Comparison of ENCODE assay signal across 14 cellular contexts in genomic region chr2:45891719-45892118, GRCh38.
DNase-seq lines count a peak whose midpoint lies in the region; ATAC-seq and TF ChIP-seq lines count a peak whose summit lies in the region.
"Had no signal": no experiment of that assay in that cellular context is flagged by ENCODE, and none has a peak within 500 bp of the region (broad histone marks: within the 10 kb centered on the region; RNA-seq: fewer than 3 reads in every experiment).

No MANE protein-coding gene starts in this region.

- H3K4me3 Mint-ChIP-seq in activated naive CD8-positive, alpha-beta T cell treated with anti-CD3 and anti-CD28 coated beads, Interleukin-2, amount 10 ng/mL, durations not matched to agents 7 days and 5 days: peak overlapping the region; percentile 1
- no peak overlapping the region for H3K4me3 Mint-ChIP-seq in activated naive CD8-positive, alpha-beta T cell treated with anti-CD3 and anti-CD28 coated beads for 36 hours

- H3K27ac Mint-ChIP-seq in activated naive CD8-positive, alpha-beta T cell treated with anti-CD3 and anti-CD28 coated beads, Interleukin-2, amount 10 ng/mL, durations not matched to agents 7 days and 5 days: peak overlapping the region; percentile 1
- H3K27ac Mint-ChIP-seq in activated naive CD8-positive, alpha-beta T cell treated with anti-CD3 and anti-CD28 coated beads for 36 hours: no peak overlapping the region

- 78% methylated on average over 5 of the region's 5 CpGs for WGBS in esophagus muscularis mucosa

- peak overlapping the region in 3 of 4 donors; percentile 1 to 39 (median 28) for H3K27ac ChIP-seq in esophagus muscularis mucosa (replicated peaks in 1 of 4)
- H3K27ac ChIP-seq: uterus had no signal

- no peak overlapping the region for H3K4me3 ChIP-seq in esophagus muscularis mucosa
- H3K4me3 ChIP-seq: esophagus squamous epithelium, uterus had no signal

- POLR2A ChIA-PET in activated naive CD8-positive, alpha-beta T cell treated with anti-CD3 and anti-CD28 coated beads, Interleukin-2, amount 10 ng/mL, durations not matched to agents 7 days and 5 days (lab: Charles Lee): no interaction called here

- no peak for TF ChIP-seq EP300 in esophagus muscularis mucosa (IDR thresholded peaks at IDR 0.05)

- ATAC-seq in activated naive CD8-positive, alpha-beta T cell treated with anti-CD3 and anti-CD28 coated beads, Interleukin-2, amount 10 ng/mL, durations not matched to agents 7 days and 5 days (ENCODE audit: low read depth): no peak

- peaks cover 39% of the 10 kb centered on the region for H3K4me1 Mint-ChIP-seq in activated naive CD8-positive, alpha-beta T cell treated with anti-CD3 and anti-CD28 coated beads, Interleukin-2, amount 10 ng/mL, durations not matched to agents 7 days and 5 days
- H3K4me1 Mint-ChIP-seq in activated naive CD8-positive, alpha-beta T cell treated with anti-CD3 and anti-CD28 coated beads for 36 hours: peaks cover 34% of the 10 kb centered on the region

- no peak for TF ChIP-seq CTCF in esophagus muscularis mucosa (IDR thresholded peaks at IDR 0.05)

- H3K9me3 ChIP-seq in esophagus muscularis mucosa: no peaks in the 10 kb centered on the region
- H3K9me3 ChIP-seq: esophagus squamous epithelium, uterus had no signal

- no peak for DNase-seq in activated naive CD8-positive, alpha-beta T cell treated with anti-CD3 and anti-CD28 coated beads, Interleukin-2, amount 10 ng/mL, durations not matched to agents 7 days and 5 days
- DNase-seq in activated naive CD8-positive, alpha-beta T cell treated with anti-CD3 and anti-CD28 coated beads for 36 hours: no peak
- DNase-seq in NCI-H2196 treated with DMSO at 0.1 percent for 48 hours (lab: John Stamatoyannopoulos, UW; ENCODE audit: unreplicated experiment) (peak; percentile 53), esophagus muscularis mucosa (ENCODE audit: extremely low spot score) (no peak), middle frontal gyrus (ENCODE audit: extremely low spot score, low spot score) (no peak), glomerular visceral epithelial cell (ENCODE audit: extremely low spot score) (no peak), NCI-H1694 treated with DMSO at 0.1 percent for 48 hours (lab: John Stamatoyannopoulos, UW) (no peak), germinal center (ENCODE audit: low spot score) (no peak)
- DNase-seq: activated gamma-delta T cell; esophagus squamous epithelium; HCEC 1CT; stimulated activated CD4-positive, alpha-beta T cell treated with anti-CD3 and anti-CD28 coated beads, Interleukin-15, amount 100 ng/mL, for 24 hours; T-helper 2 cell; uterus had no signal

- TF ChIP-seq POLR2A in esophagus muscularis mucosa (IDR thresholded peaks at IDR 0.05; ENCODE audit: low read depth): no peak

- H3K36me3 Mint-ChIP-seq in activated naive CD8-positive, alpha-beta T cell treated with anti-CD3 and anti-CD28 coated beads, Interleukin-2, amount 10 ng/mL, durations not matched to agents 7 days and 5 days: no peaks in the 10 kb centered on the region
- H3K36me3 Mint-ChIP-seq in activated naive CD8-positive, alpha-beta T cell treated with anti-CD3 and anti-CD28 coated beads for 36 hours: no peaks in the 10 kb centered on the region

- intact Hi-C loops in esophagus muscularis mucosa (cut with DNase I): no loop called here

- H3K9me3 Mint-ChIP-seq in activated naive CD8-positive, alpha-beta T cell treated with anti-CD3 and anti-CD28 coated beads, Interleukin-2, amount 10 ng/mL, durations not matched to agents 7 days and 5 days: peaks cover 1% of the 10 kb centered on the region
- no peaks in the 10 kb centered on the region for H3K9me3 Mint-ChIP-seq in activated naive CD8-positive, alpha-beta T cell treated with anti-CD3 and anti-CD28 coated beads for 36 hours

- H3K36me3 ChIP-seq in esophagus muscularis mucosa: no peaks in the 10 kb centered on the region
- H3K36me3 ChIP-seq: esophagus squamous epithelium, uterus had no signal

- H3K4me1 ChIP-seq in esophagus muscularis mucosa: peaks cover 55 to 95% (median 78%) of the 10 kb centered on the region in 4 donors

- no peaks in the 10 kb centered on the region for H3K27me3 Mint-ChIP-seq in activated naive CD8-positive, alpha-beta T cell treated with anti-CD3 and anti-CD28 coated beads, Interleukin-2, amount 10 ng/mL, durations not matched to agents 7 days and 5 days
- no peaks in the 10 kb centered on the region for H3K27me3 Mint-ChIP-seq in activated naive CD8-positive, alpha-beta T cell treated with anti-CD3 and anti-CD28 coated beads for 36 hours

- H3K27me3 ChIP-seq in esophagus muscularis mucosa: no peaks in the 10 kb centered on the region
- H3K27me3 ChIP-seq: esophagus squamous epithelium, uterus had no signal
